8 cellular contexts compared by ENCODE assay signal in the genomic region with DNA sequence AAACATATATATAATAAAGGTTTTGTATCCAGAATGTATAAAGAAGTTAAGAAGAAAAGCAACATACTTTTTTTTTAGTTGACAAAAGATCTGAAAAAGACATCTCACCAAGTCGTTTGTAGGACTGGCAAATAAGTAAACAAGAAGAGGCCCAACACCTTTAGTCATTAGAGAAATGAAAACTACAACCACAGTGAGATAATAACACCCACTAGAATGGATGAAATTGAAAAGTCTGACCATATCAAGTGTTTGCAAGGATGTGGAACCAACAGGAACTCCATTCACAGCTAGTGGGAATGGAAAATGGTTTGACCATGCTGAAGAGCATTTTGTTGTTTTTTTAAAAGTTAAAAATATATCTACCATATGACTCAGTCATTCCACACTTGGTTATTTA. TPM values are rescaled to one million over a fixed set of nuclear protein-coding genes. Genes with fewer than 3 reads are reported as not detected.
DNase-seq lines count a peak whose midpoint lies in the region; ATAC-seq, FAIRE-seq and TF ChIP-seq lines count a peak whose summit lies in the region.
"Not testable (repeated sequence)": the region's sequence is repeated elsewhere in the genome, so short reads cannot be mapped to it uniquely, and the experiment has no call there.
"Had no signal": no experiment of that assay in that cellular context is flagged by ENCODE, and none has a peak within 500 bp of the region (broad histone marks: within the 10 kb centered on the region; RNA-seq: fewer than 3 reads in every experiment).

No MANE protein-coding gene starts in this region.

- not testable (repeated sequence) for H3K23ac ChIP-seq in IMR-90 (ENCODE audit: low read depth, low read length)

- H3K4ac ChIP-seq in IMR-90 (ENCODE audit: low read depth, low read length), result not testable (repeated sequence)

- not testable (repeated sequence) for H3K36me3 Mint-ChIP-seq in activated CD8-positive, alpha-beta memory T cell treated with anti-CD3 and anti-CD28 coated beads, Interleukin-2, amount 10 ng/mL, durations not matched to agents 7 days and 5 days; activated naive CD8-positive, alpha-beta T cell treated with anti-CD3 and anti-CD28 coated beads, Interleukin-2, amount 50 U/mL, for 24 hours (ENCODE audit: low read depth); stimulated activated effector memory CD8-positive, alpha-beta T cell treated with anti-CD3 and anti-CD28 coated beads, Interleukin-12 subunit alpha, Interleukin-12 subunit beta, amount 100 ng/mL, for 72 hours

- H3K27ac Mint-ChIP-seq in activated CD8-positive, alpha-beta memory T cell treated with anti-CD3 and anti-CD28 coated beads, Interleukin-2, amount 10 ng/mL, durations not matched to agents 7 days and 5 days; activated naive CD8-positive, alpha-beta T cell treated with anti-CD3 and anti-CD28 coated beads, Interleukin-2, amount 50 U/mL, for 24 hours; stimulated activated effector memory CD8-positive, alpha-beta T cell treated with anti-CD3 and anti-CD28 coated beads, Interleukin-12 subunit alpha, Interleukin-12 subunit beta, amount 100 ng/mL, for 72 hours; stimulated activated naive CD8-positive, alpha-beta T cell treated with anti-CD3 and anti-CD28 coated beads, Interleukin-15, amount 100 ng/mL, for 72 hours: not testable (repeated sequence)

- H4K8ac ChIP-seq in IMR-90 (ENCODE audit: low read depth in 2 of 2, low read length in 2 of 2), result not testable (repeated sequence)

- not testable (repeated sequence) for BruUV-seq in IMR-90 (replicated peaks; lab: Mats Ljungman, UMichigan); K562 (replicated peaks; lab: Mats Ljungman, UMichigan)

- TF ChIP-seq CTCF in IMR-90 (conservative IDR thresholded peaks at IDR 0.05; ENCODE audit: low read depth, low read length); K562 (IDR thresholded peaks at IDR 0.05 in 2 of 3, conservative IDR thresholded peaks at IDR 0.05 in 1 of 3; ENCODE audit: insufficient read depth in 2 of 3, low read depth in 1 of 3, low read length in 3 of 3): not testable (repeated sequence)

- not testable (repeated sequence) for H3K14ac ChIP-seq in IMR-90 (replicated peaks; ENCODE audit: low read depth, low read length)

- not testable (repeated sequence) for H3K4me2 ChIP-seq in IMR-90 (ENCODE audit: low read depth, low read length); K562 (ENCODE audit: insufficient read depth, low read length)

- not testable (repeated sequence) for H2BK20ac ChIP-seq in IMR-90 (ENCODE audit: low read depth, low read length)

- ATAC-seq in IMR-90 (ENCODE audit: low read depth), result peak; percentile 40
- ATAC-seq in activated CD8-positive, alpha-beta memory T cell treated with anti-CD3 and anti-CD28 coated beads, Interleukin-2, amount 10 ng/mL, durations not matched to agents 7 days and 5 days, result peak; percentile 47
- ATAC-seq in activated naive CD8-positive, alpha-beta T cell treated with anti-CD3 and anti-CD28 coated beads, Interleukin-2, amount 50 U/mL, for 24 hours, result peak; percentile 41
- not testable (repeated sequence) for ATAC-seq in K562
- ATAC-seq in stimulated activated effector memory CD8-positive, alpha-beta T cell treated with anti-CD3 and anti-CD28 coated beads, Interleukin-12 subunit alpha, Interleukin-12 subunit beta, amount 100 ng/mL, for 72 hours, result peak; percentile 85
- peak; percentile 70 for ATAC-seq in stimulated activated naive CD8-positive, alpha-beta T cell treated with anti-CD3 and anti-CD28 coated beads, Interleukin-15, amount 100 ng/mL, for 72 hours

- H3K9me3 Mint-ChIP-seq in activated CD8-positive, alpha-beta memory T cell treated with anti-CD3 and anti-CD28 coated beads, Interleukin-2, amount 10 ng/mL, durations not matched to agents 7 days and 5 days (ENCODE audit: low read depth); activated naive CD8-positive, alpha-beta T cell treated with anti-CD3 and anti-CD28 coated beads, Interleukin-2, amount 50 U/mL, for 24 hours; stimulated activated effector memory CD8-positive, alpha-beta T cell treated with anti-CD3 and anti-CD28 coated beads, Interleukin-12 subunit alpha, Interleukin-12 subunit beta, amount 100 ng/mL, for 72 hours; stimulated activated naive CD8-positive, alpha-beta T cell treated with anti-CD3 and anti-CD28 coated beads, Interleukin-15, amount 100 ng/mL, for 72 hours: not testable (repeated sequence)

- not testable (repeated sequence) for H3K36me3 ChIP-seq in IMR-90 (ENCODE audit: control insufficient read depth, insufficient read depth, low read length); K562 (ENCODE audit: control insufficient read depth, insufficient read depth, low read length)

- H4K5ac ChIP-seq in IMR-90 (ENCODE audit: low read depth, low read length), result not testable (repeated sequence)

- H3K4me3 Mint-ChIP-seq in activated CD8-positive, alpha-beta memory T cell treated with anti-CD3 and anti-CD28 coated beads, Interleukin-2, amount 10 ng/mL, durations not matched to agents 7 days and 5 days; activated naive CD8-positive, alpha-beta T cell treated with anti-CD3 and anti-CD28 coated beads, Interleukin-2, amount 50 U/mL, for 24 hours; stimulated activated effector memory CD8-positive, alpha-beta T cell treated with anti-CD3 and anti-CD28 coated beads, Interleukin-12 subunit alpha, Interleukin-12 subunit beta, amount 100 ng/mL, for 72 hours; stimulated activated naive CD8-positive, alpha-beta T cell treated with anti-CD3 and anti-CD28 coated beads, Interleukin-15, amount 100 ng/mL, for 72 hours: not testable (repeated sequence)

- in situ Hi-C loops in IMR-90 (cut with MboI; ENCODE audit: low sequenced_read_pairs); K562 (cut with MboI): not testable (repeated sequence)

- CTCF ChIA-PET in IMR-90 (lab: Yijun Ruan, JAX); activated CD8-positive, alpha-beta memory T cell treated with anti-CD3 and anti-CD28 coated beads, Interleukin-2, amount 10 ng/mL, durations not matched to agents 7 days and 5 days (lab: Charles Lee); K562 (lab: Yijun Ruan, JAX; ENCODE audit: low intra/inter-chr PET ratio): not testable (repeated sequence)

- H3K79me2 ChIP-seq in K562 (ENCODE audit: control insufficient read depth, insufficient read depth, low read length), result not testable (repeated sequence)

- H3K9ac ChIP-seq in IMR-90 (ENCODE audit: low read depth, low read length); K562 (ENCODE audit: insufficient read depth in 1 of 2, low read depth in 2 of 2, low read length in 2 of 2): not testable (repeated sequence)

- not testable (repeated sequence) for H2BK120ac ChIP-seq in IMR-90 (ENCODE audit: low read depth, low read length)

- intact Hi-C loops in IMR-90 (cut with micrococcal nuclease); K562 (cut with micrococcal nuclease): not testable (repeated sequence)

- H2BK15ac ChIP-seq in IMR-90 (ENCODE audit: low read depth, low read length), result not testable (repeated sequence)

- not testable (repeated sequence) for H3K4me3 ChIP-seq in IMR-90 (ENCODE audit: insufficient read depth, low read depth, low read length); K562

- POLR2A ChIA-PET in IMR-90 (lab: Charles Lee; ENCODE audit: unreplicated experiment); K562 (lab: Yijun Ruan, JAX): not testable (repeated sequence)

- dilution Hi-C loops in IMR-90 (cut with HindIII; ENCODE audit: low sequenced_read_pairs, unreplicated experiment), result not testable (repeated sequence)

- peak; percentile 19 for FAIRE-seq in K562 (lab: Jason Lieb, UNC)

- H3K9me3 ChIP-seq in IMR-90 (ENCODE audit: control insufficient read depth, insufficient read depth, low read length); K562 (replicated peaks; ENCODE audit: control insufficient read depth, insufficient read depth, low read depth, low read length): not testable (repeated sequence)

- not testable (repeated sequence) for H2AK9ac ChIP-seq in IMR-90 (replicated peaks; ENCODE audit: low read depth, low read length, poor library complexity)

- not testable (repeated sequence) for H3K27ac ChIP-seq in IMR-90 (ENCODE audit: insufficient read depth, low read length); K562 (ENCODE audit: extremely low read depth, low read depth, low read length)

- H3K56ac ChIP-seq in IMR-90 (ENCODE audit: extremely low read depth, insufficient read depth, low read length), result not testable (repeated sequence)

- H3K79me1 ChIP-seq in IMR-90 (ENCODE audit: low read depth in 1 of 2, low read length in 2 of 2), result not testable (repeated sequence)

- H4K20me1 ChIP-seq in IMR-90 (ENCODE audit: insufficient read depth, low read length); K562 (replicated peaks; ENCODE audit: control insufficient read depth, insufficient read depth, low read length): not testable (repeated sequence)

- H3K4me1 ChIP-seq in IMR-90 (ENCODE audit: control insufficient read depth, insufficient read depth, low read length); K562 (replicated peaks in 1 of 2; ENCODE audit: control insufficient read depth in 2 of 2, insufficient read depth in 2 of 2, low read length in 2 of 2): not testable (repeated sequence)

- not testable (repeated sequence) for DNase-seq in IMR-90; activated CD8-positive, alpha-beta memory T cell treated with anti-CD3 and anti-CD28 coated beads, Interleukin-2, amount 10 ng/mL, durations not matched to agents 7 days and 5 days; activated naive CD8-positive, alpha-beta T cell treated with anti-CD3 and anti-CD28 coated beads, Interleukin-2, amount 50 U/mL, for 24 hours; K562 (ENCODE audit: extremely low read depth in 1 of 4, low spot score in 3 of 4); stimulated activated effector memory CD8-positive, alpha-beta T cell treated with anti-CD3 and anti-CD28 coated beads, Interleukin-12 subunit alpha, Interleukin-12 subunit beta, amount 100 ng/mL, for 72 hours (ENCODE audit: low spot score in 2 of 2); stimulated activated naive CD8-positive, alpha-beta T cell treated with anti-CD3 and anti-CD28 coated beads, Interleukin-15, amount 100 ng/mL, for 72 hours

- TF ChIP-seq POLR2A in IMR-90 (IDR thresholded peaks at IDR 0.05; ENCODE audit: low read depth, low read length); K562 (conservative IDR thresholded peaks at IDR 0.05): not testable (repeated sequence)

- H3K27me3 Mint-ChIP-seq in activated CD8-positive, alpha-beta memory T cell treated with anti-CD3 and anti-CD28 coated beads, Interleukin-2, amount 10 ng/mL, durations not matched to agents 7 days and 5 days; activated naive CD8-positive, alpha-beta T cell treated with anti-CD3 and anti-CD28 coated beads, Interleukin-2, amount 50 U/mL, for 24 hours; stimulated activated naive CD8-positive, alpha-beta T cell treated with anti-CD3 and anti-CD28 coated beads, Interleukin-15, amount 100 ng/mL, for 72 hours: not testable (repeated sequence)

- not testable (repeated sequence) for TF ChIP-seq EP300 in K562 (IDR thresholded peaks at IDR 0.05; ENCODE audit: low read length)

- not testable (repeated sequence) for H3K9me1 ChIP-seq in IMR-90 (ENCODE audit: insufficient read depth, low read length); K562 (ENCODE audit: control insufficient read depth, insufficient read depth, low read length)

- not testable (repeated sequence) for H2BK5ac ChIP-seq in IMR-90 (ENCODE audit: low read depth, low read length, poor library complexity, severe bottlenecking)

- H2AK5ac ChIP-seq in IMR-90 (ENCODE audit: low read depth, low read length), result not testable (repeated sequence)

- WGBS in IMR-90 (ENCODE audit: extremely low coverage in 2 of 2, insufficient read length in 1 of 2), 2 experiments, result no CpG with 5 or more reads among the region's 1 CpG
- no CpG with 5 or more reads among the region's 1 CpG for WGBS in K562 (ENCODE audit: insufficient coverage, low coverage, missing lambda C conversion rate)

- H3K27me3 ChIP-seq in IMR-90 (ENCODE audit: control insufficient read depth, insufficient read depth, low read length); K562 (ENCODE audit: control insufficient read depth in 2 of 2, insufficient read depth in 2 of 2, low read length in 2 of 2): not testable (repeated sequence)

- not testable (repeated sequence) for H4K91ac ChIP-seq in IMR-90 (ENCODE audit: insufficient read depth, low read depth, low read length)

- not testable (repeated sequence) for H2AFZ ChIP-seq in IMR-90 (replicated peaks; ENCODE audit: low read length, poor library complexity); K562 (ENCODE audit: low read depth, low read length)

- not testable (repeated sequence) for H3K18ac ChIP-seq in IMR-90 (ENCODE audit: low read depth, low read length)

- not testable (repeated sequence) for TF ChIP-seq RAD21 in IMR-90 (IDR thresholded peaks at IDR 0.05; ENCODE audit: low read length); K562 (CRISPR knock-in tag; conservative IDR thresholded peaks at IDR 0.05 in 1 of 2, IDR thresholded peaks at IDR 0.05 in 1 of 2)

- H3K4me1 Mint-ChIP-seq in activated CD8-positive, alpha-beta memory T cell treated with anti-CD3 and anti-CD28 coated beads, Interleukin-2, amount 10 ng/mL, durations not matched to agents 7 days and 5 days; stimulated activated effector memory CD8-positive, alpha-beta T cell treated with anti-CD3 and anti-CD28 coated beads, Interleukin-12 subunit alpha, Interleukin-12 subunit beta, amount 100 ng/mL, for 72 hours: not testable (repeated sequence)
- peaks cover 14% of the 10 kb centered on the region for H3K4me1 Mint-ChIP-seq in activated naive CD8-positive, alpha-beta T cell treated with anti-CD3 and anti-CD28 coated beads, Interleukin-2, amount 50 U/mL, for 24 hours
- H3K4me1 Mint-ChIP-seq in stimulated activated naive CD8-positive, alpha-beta T cell treated with anti-CD3 and anti-CD28 coated beads, Interleukin-15, amount 100 ng/mL, for 72 hours, result peaks cover 12% of the 10 kb centered on the region

RNA-seq across cellular contexts. Expression of a gene that starts 54.0 kb away (rescaled TPM):
- total RNA-seq in IMR-90 (2012; rRNA removed), result 0.72 and 0.83 TPM in 2 replicates
- 0.99 and 1.3 TPM in 2 replicates for polyA plus RNA-seq in IMR-90 (2012; rRNA removed)
- 0.05 and 0.53 TPM in 2 replicates for polyA plus RNA-seq in IMR-90 (2012; cell fraction: cytosol; rRNA removed)
- 0.37 and 7.1 TPM in 2 replicates for polyA plus RNA-seq in IMR-90 (2012; cell fraction: nucleus; rRNA removed; ENCODE audit: low replicate concordance)
- 1 to 10 TPM in 1 of 2 experiments, under 1 TPM in 1; 0.85 to 2.7 TPM for total RNA-seq in activated CD8-positive, alpha-beta memory T cell treated with anti-CD3 and anti-CD28 coated beads, Interleukin-2, amount 10 ng/mL, durations not matched to agents 7 days and 5 days
- total RNA-seq in K562 (2011; cell fraction: chromatin; rRNA removed; ENCODE audit: low replicate concordance), result 0.19 and 0.77 TPM in 2 replicates
- total RNA-seq in K562 (2011; cell fraction: nucleolus; rRNA removed), result not detected in 2 replicates
- total RNA-seq in K562 (2011; cell fraction: nucleoplasm; rRNA removed), result 0.53 and 0.59 TPM in 2 replicates
- total RNA-seq in K562 (2014; rRNA removed), result not detected in 2 replicates
- total RNA-seq in K562 (2014; rRNA removed; fragmentation: Illumina TruSeq; extraction: Trizol), result 0.16 TPM in 1 of 2 replicates, not detected in the other
- total RNA-seq in K562 (2015; rRNA removed; fragmentation: Illumina TruSeq; extraction: Trizol), result 0.15 and 0.18 TPM in 2 replicates
- total RNA-seq in K562 (2021), result not detected in 2 replicates
- polyA plus RNA-seq in K562 (2011; rRNA removed), result 0.14 and 0.20 TPM in 2 replicates
- not detected in 2 replicates for polyA plus RNA-seq in K562 (2011; cell fraction: cytosol; rRNA removed)
- polyA plus RNA-seq in K562 (2011; cell fraction: nucleus; rRNA removed), result 0.27 and 0.37 TPM in 2 replicates
- polyA plus RNA-seq in K562 (2012), result 0.16 and 0.28 TPM in 2 replicates
- polyA plus RNA-seq in K562 (2014; fragmentation: Illumina TruSeq; extraction: Trizol), result 0.10 TPM in 1 of 2 replicates, not detected in the other
- under 1 TPM in 1 of 2 experiments, not detected in 1; 0.07 TPM for polyA plus RNA-seq in K562 (2014; fragmentation: Nextera tagmentation; extraction: Ambion mirVana)
- polyA plus RNA-seq in K562 (2014; rRNA removed), result not detected in 2 replicates
- polyA minus RNA-seq in K562 (2011; rRNA and poly(A)+ RNA removed), result 0.18 TPM in 1 of 2 replicates, not detected in the other
- not detected in 2 replicates for polyA minus RNA-seq in K562 (2011; cell fraction: cytosol; rRNA and poly(A)+ RNA removed)
- polyA minus RNA-seq in K562 (2011; cell fraction: nucleus; rRNA and poly(A)+ RNA removed), result 0.13 TPM in 1 of 2 replicates, not detected in the other
- polyA plus RNA-seq: CD14-positive monocyte; CD8-positive, alpha-beta memory T cell had no signal
